ENCODE assay signal across 16 cellular contexts in genomic region chr17:19904412-19904811, GRCh38. TPM values are rescaled to one million over a fixed set of nuclear protein-coding genes. Genes with fewer than 3 reads are reported as not detected.
DNase-seq lines count a peak whose midpoint lies in the region; ATAC-seq and TF ChIP-seq lines count a peak whose summit lies in the region.
"Had no signal": no experiment of that assay in that cellular context is flagged by ENCODE, and none has a peak within 500 bp of the region (broad histone marks: within the 10 kb centered on the region; RNA-seq: fewer than 3 reads in every experiment).

No MANE protein-coding gene starts in this region.

- H3K14ac ChIP-seq in mesenchymal stem cell (ENCODE audit: low read length in 2 of 2): no peak overlapping the region

- H4K20me1 ChIP-seq in PC-3 (ENCODE audit: low read length): no peaks in the 10 kb centered on the region

- no peak overlapping the region for H2BK15ac ChIP-seq in mesenchymal stem cell (ENCODE audit: low read depth, poor library complexity, severe bottlenecking)

- H4K8ac ChIP-seq in mesenchymal stem cell (ENCODE audit: low read length): no peak overlapping the region

- H3K4me1 ChIP-seq in PC-3 (ENCODE audit: insufficient read depth, low read length) (peaks cover 24% of the 10 kb centered on the region), mesenchymal stem cell (ENCODE audit: control insufficient read depth, insufficient read depth, low read depth, low read length) (no peaks in the 10 kb centered on the region), thyroid gland (no peaks in the 10 kb centered on the region)
- H3K4me1 ChIP-seq: gastrocnemius medialis had no signal

- no peak overlapping the region for H3K23ac ChIP-seq in mesenchymal stem cell (ENCODE audit: low read length in 2 of 2)

- TF ChIP-seq POLR2A in thyroid gland (IDR thresholded peaks at IDR 0.05): no peak

- no peak overlapping the region for H3K27ac ChIP-seq in PC-3 (ENCODE audit: low read length)
- H3K27ac ChIP-seq in mesenchymal stem cell (ENCODE audit: low read length, poor library complexity, severe bottlenecking): no peak overlapping the region
- H3K27ac ChIP-seq in thyroid gland: no peak overlapping the region
- H3K27ac ChIP-seq: gastrocnemius medialis, thoracic aorta had no signal

- H3K79me1 ChIP-seq in mesenchymal stem cell (replicated peaks; ENCODE audit: low read length, poor library complexity, severe bottlenecking): peaks cover 5% of the 10 kb centered on the region

- H2AFZ ChIP-seq in PC-3 (ENCODE audit: low read length) (no peak overlapping the region), mesenchymal stem cell (ENCODE audit: low read depth, low read length) (no peak overlapping the region)

- intact Hi-C loops in PC-3 (cut with micrococcal nuclease) (loop anchor here (5.0 kb wide), 1 partner anchor 37 kb away; the partner anchor contains the start of gene ULK2), thyroid gland (cut with DNase I) (no loop called here)

- no peak overlapping the region for H3K4ac ChIP-seq in mesenchymal stem cell (ENCODE audit: low read depth in 1 of 2, low read length in 2 of 2)

- H3K18ac ChIP-seq in mesenchymal stem cell (ENCODE audit: low read depth in 1 of 2, low read length in 2 of 2): no peak overlapping the region

- no peak overlapping the region for H2BK5ac ChIP-seq in mesenchymal stem cell (ENCODE audit: low read depth, low read length, poor library complexity, severe bottlenecking)

- H3F3A ChIP-seq in PC-3 (ENCODE audit: low read length, unreplicated experiment): no peaks in the 10 kb centered on the region

- no peak overlapping the region for H2BK12ac ChIP-seq in mesenchymal stem cell (ENCODE audit: low read length in 2 of 2)

- H2AK5ac ChIP-seq in mesenchymal stem cell (ENCODE audit: low read length, severe bottlenecking): no peak overlapping the region

- no peak overlapping the region for H3K9ac ChIP-seq in PC-3 (ENCODE audit: low read length)
- H3K9ac ChIP-seq in mesenchymal stem cell (ENCODE audit: low read length): peak overlapping the region; percentile 48

- no peak overlapping the region for H2BK120ac ChIP-seq in mesenchymal stem cell (ENCODE audit: low read depth, low read length)

- H4K91ac ChIP-seq in mesenchymal stem cell (ENCODE audit: low read length): no peak overlapping the region

- H3K4me3 ChIP-seq in PC-3 (ENCODE audit: low read length) (no peak overlapping the region), fibroblast of mammary gland (ENCODE audit: control insufficient read depth, low read depth, low read length) (no peak overlapping the region), mesenchymal stem cell (ENCODE audit: insufficient read depth in 1 of 2, low read depth in 1 of 2, low read length in 2 of 2) (no peak overlapping the region), thyroid gland (replicated peaks in 1 of 3) (no peak overlapping the region)
- H3K4me3 ChIP-seq: gastrocnemius medialis, thoracic aorta had no signal

- H3K4me2 ChIP-seq in PC-3 (ENCODE audit: low read length) (no peak overlapping the region), mesenchymal stem cell (ENCODE audit: low read length, poor library complexity, severe bottlenecking) (no peak overlapping the region)

- peak; percentile 42 for DNase-seq in AG08396 (ENCODE audit: low spot score)
- DNase-seq in PC-3: peak; percentile 41
- DNase-seq in fibroblast of mammary gland (ENCODE audit: low read depth): peak; percentile 72
- peak; percentile 22 for DNase-seq in mesenchymal stem cell
- DNase-seq in thyroid gland: no peak
- no peak for DNase-seq in HT-29 (ENCODE audit: low spot score)
- DNase-seq: activated CD4-positive, alpha-beta T cell treated with anti-CD3 and anti-CD28 coated beads for 1 hour; DMS79; H9; naive thymus-derived CD4-positive, alpha-beta T cell; NCI-H1105 treated with DMSO at 0.1 percent for 48 hours; NCI-H524 treated with DMSO at 0.1 percent for 48 hours had no signal

- H3K36me3 ChIP-seq in PC-3 (ENCODE audit: low read depth, low read length): peaks cover 34% of the 10 kb centered on the region; the same call in 1 of the 2 replicates
- peaks cover 38 to 63% of the 10 kb centered on the region in 2 experiments for H3K36me3 ChIP-seq in mesenchymal stem cell (ENCODE audit: control insufficient read depth in 1 of 2, insufficient read depth in 2 of 2, low read depth in 1 of 2, low read length in 2 of 2)
- peaks cover 36% of the 10 kb centered on the region in 2 donors for H3K36me3 ChIP-seq in thyroid gland

- H3K9me3 ChIP-seq in PC-3 (ENCODE audit: low read length) (no peaks in the 10 kb centered on the region), mesenchymal stem cell (ENCODE audit: control insufficient read depth, low read length) (no peaks in the 10 kb centered on the region), thyroid gland (no peaks in the 10 kb centered on the region)
- H3K9me3 ChIP-seq: gastrocnemius medialis, thoracic aorta had no signal

- no TSS peak for BruUV-seq in PC-3 (replicated peaks; lab: Mats Ljungman, UMichigan)

- no peaks in the 10 kb centered on the region for H3K79me2 ChIP-seq in PC-3 (ENCODE audit: low read length)

- H3K27me3 ChIP-seq in PC-3 (ENCODE audit: low read length) (no peaks in the 10 kb centered on the region), mesenchymal stem cell (ENCODE audit: control insufficient read depth in 1 of 2, insufficient read depth in 1 of 2, low read length in 2 of 2) (no peaks in the 10 kb centered on the region), thyroid gland (no peaks in the 10 kb centered on the region)
- H3K27me3 ChIP-seq: gastrocnemius medialis had no signal

- POLR2A ChIA-PET in PC-3 (lab: Charles Lee; ENCODE audit: unreplicated experiment): no interaction called here

- ATAC-seq in PC-3: no peak
- no peak for ATAC-seq in HG02981 (IDR thresholded peaks at IDR 0.05; ENCODE audit: unreplicated experiment)
- no peak for ATAC-seq in GM18861 (IDR thresholded peaks at IDR 0.05; ENCODE audit: unreplicated experiment)
- ATAC-seq: gastrocnemius medialis had no signal

- no peaks in the 10 kb centered on the region for H3K9me2 ChIP-seq in PC-3 (replicated peaks; ENCODE audit: low read length)

- TF ChIP-seq CTCF in PC-3 (conservative IDR thresholded peaks at IDR 0.05; ENCODE audit: low read depth, low read length): no peak
- no peak for TF ChIP-seq CTCF in fibroblast of mammary gland (conservative IDR thresholded peaks at IDR 0.05; ENCODE audit: control insufficient read depth, insufficient read depth, low read depth, low read length)
- no peak for TF ChIP-seq CTCF in thyroid gland (IDR thresholded peaks at IDR 0.05)

- CTCF ChIA-PET in PC-3 (lab: Charles Lee): no interaction called here

RNA-seq across cellular contexts. Expression of gene ULK2, which starts 36.7 kb away (rescaled TPM):
- total RNA-seq in PC-3 (2014; rRNA removed) (15.8 and 30.2 TPM in 2 replicates), thyroid gland (10 to 100 TPM; 15.8 to 22.6 (median 16.8) TPM)
- 9.4 TPM for polyA plus RNA-seq in mesenchymal stem cell (2013, experiment 1 of 2)
- 9.0 TPM for polyA plus RNA-seq in mesenchymal stem cell (2013, experiment 2 of 2)
- 0.13 and 1.5 TPM in 2 replicates for total RNA-seq in HT-29 (2014; rRNA removed; shearing (Covaris generic))

Comparison
In these comparisons a context has a peak if more than half of its experiments do, and no peak if none do; other contexts are left out.
1. DNase-seq: peak in AG08396 (single experiment), PC-3 (single experiment), fibroblast of mammary gland (single experiment) and mesenchymal stem cell (single experiment); none in thyroid gland (0 of 2) and HT-29 (single experiment).